ENCODE assay signal across 1 cellular context in genomic region chr11:86606849-86607481, GRCh38.
TF ChIP-seq lines count a peak whose summit lies in the region.

No MANE protein-coding gene starts in this region.

TF ChIP-seq in H1, 55 proteins besides CTCF, POLR2A, EP300 and RAD21 (continued from another document):
- TF ChIP-seq ATF2 (IDR thresholded peaks at IDR 0.05; ENCODE audit: low read length) = no peak
- TF ChIP-seq PHF8 (conservative IDR thresholded peaks at IDR 0.05; ENCODE audit: low read depth, low read length) = no peak
- no peak for TF ChIP-seq NRF1 (IDR thresholded peaks at IDR 0.05; ENCODE audit: low read depth, low read length)
- no peak for TF ChIP-seq CHD2 (IDR thresholded peaks at IDR 0.05; ENCODE audit: low read length)
- no peak for TF ChIP-seq SRF (IDR thresholded peaks at IDR 0.05; ENCODE audit: low read depth, low read length)
- no peak for TF ChIP-seq KDM1A (IDR thresholded peaks at IDR 0.05; ENCODE audit: borderline replicate concordance, low read length)
